ENCODE assay signal across 24 cellular contexts in genomic region chr2:120485096-120485495, GRCh38.
"Had no signal": no experiment of that assay in that cellular context is flagged by ENCODE, and none has a peak within 500 bp of the region (broad histone marks: within the 10 kb centered on the region; RNA-seq: fewer than 3 reads in every experiment).

No MANE protein-coding gene starts in this region.

- H3K9me3 ChIP-seq: esophagus squamous epithelium, pancreas, transverse colon, upper lobe of right lung, uterus had no signal

- H3K4me1 Mint-ChIP-seq: central memory CD8-positive, alpha-beta T cell; immature natural killer cell; natural killer cell; stimulated activated memory B cell treated with anti-CD40 and anti-IgM and Interleukin-4, amounts not matched to agents 10 μg/mL and 1 μg/mL and 100 μg/mL, for 72 hours had no signal

- DNase-seq: dermis blood vessel endothelial cell; effector memory CD4-positive, alpha-beta T cell; esophagus squamous epithelium; foreskin melanocyte; hypothalamus; immature natural killer cell; islet precursor cell; natural killer cell; occipital lobe; retina; stimulated activated CD4-positive, alpha-beta T cell treated with anti-CD3 and anti-CD28 coated beads, Interleukin-2, amount 100 ng/mL, for 24 hours; stimulated activated CD4-positive, alpha-beta T cell treated with anti-CD3 and anti-CD28 coated beads, Interleukin-4, amount 100 ng/mL, for 4 hours; stimulated activated naive CD8-positive, alpha-beta T cell treated with anti-CD3 and anti-CD28 coated beads, Interleukin-15, Interleukin-2, amounts not matched to agents 100 U/mL and 50 U/mL, for 24 hours; transverse colon; upper lobe of right lung; uterus had no signal

- H3K4me3 Mint-ChIP-seq: central memory CD8-positive, alpha-beta T cell; immature natural killer cell; memory B cell; natural killer cell; stimulated activated memory B cell treated with anti-CD40 and anti-IgM and Interleukin-4, amounts not matched to agents 10 μg/mL and 1 μg/mL and 100 μg/mL, for 72 hours had no signal

- H3K27ac Mint-ChIP-seq: immature natural killer cell; memory B cell; natural killer cell; stimulated activated memory B cell treated with anti-CD40 and anti-IgM and Interleukin-4, amounts not matched to agents 10 μg/mL and 1 μg/mL and 100 μg/mL, for 72 hours had no signal

- H3K4me2 ChIP-seq: smooth muscle cell had no signal

- H3K4me3 ChIP-seq: coronary artery, esophagus squamous epithelium, lung, pancreas, smooth muscle cell, transverse colon, upper lobe of right lung, uterus had no signal

- H3K27ac ChIP-seq: coronary artery, esophagus squamous epithelium, pancreas, transverse colon, upper lobe of right lung, uterus had no signal

- ATAC-seq: natural killer cell; pancreas; sciatic nerve; stimulated activated memory B cell treated with anti-CD40 and anti-IgM and Interleukin-4, amounts not matched to agents 10 μg/mL and 1 μg/mL and 100 μg/mL, for 72 hours; stimulated activated naive CD8-positive, alpha-beta T cell treated with anti-CD3 and anti-CD28 coated beads, Interleukin-15, Interleukin-2, amounts not matched to agents 100 U/mL and 50 U/mL, for 24 hours; upper lobe of right lung had no signal

- H3K4me1 ChIP-seq: esophagus squamous epithelium, pancreas, transverse colon, upper lobe of right lung, uterus had no signal

- H3K27me3 ChIP-seq: pancreas, transverse colon, upper lobe of right lung, uterus had no signal

- H3K36me3 ChIP-seq: esophagus squamous epithelium, pancreas, transverse colon, upper lobe of right lung, uterus had no signal

- H3K9me3 Mint-ChIP-seq: central memory CD8-positive, alpha-beta T cell; immature natural killer cell; natural killer cell had no signal

- H3K36me3 Mint-ChIP-seq: immature natural killer cell; memory B cell; natural killer cell; stimulated activated memory B cell treated with anti-CD40 and anti-IgM and Interleukin-4, amounts not matched to agents 10 μg/mL and 1 μg/mL and 100 μg/mL, for 72 hours had no signal
